ENCODE assay signal across 39 cellular contexts in genomic region chr5:125341436-125341835, GRCh38.
"Had no signal": no experiment of that assay in that cellular context is flagged by ENCODE, and none has a peak within 500 bp of the region (broad histone marks: within the 10 kb centered on the region; RNA-seq: fewer than 3 reads in every experiment).

No MANE protein-coding gene starts in this region.

- H3K27ac Mint-ChIP-seq: activated naive CD4-positive, alpha-beta T cell treated with anti-CD3 and anti-CD28 coated beads for 36 hours; activated naive CD4-positive, alpha-beta T cell treated with anti-CD3 and anti-CD28 coated beads, Interleukin-2, amount 10 ng/mL, durations not matched to agents 7 days and 5 days; activated naive CD4-positive, alpha-beta T cell treated with anti-CD3 and anti-CD28 coated beads, Interleukin-2, amount 50 U/mL, for 24 hours; activated naive CD4-positive, alpha-beta T cell treated with anti-CD3 and anti-CD28 coated beads, Interleukin-2, amount 50 U/mL, for 72 hours; activated naive CD8-positive, alpha-beta T cell; activated naive CD8-positive, alpha-beta T cell treated with anti-CD3 and anti-CD28 coated beads for 36 hours; activated naive CD8-positive, alpha-beta T cell treated with anti-CD3 and anti-CD28 coated beads, Interleukin-2, amount 10 ng/mL, durations not matched to agents 7 days and 5 days; activated naive CD8-positive, alpha-beta T cell treated with anti-CD3 and anti-CD28 coated beads, Interleukin-2, amount 50 U/mL, for 24 hours; activated T-cell treated with anti-CD3 and anti-CD28 coated beads, Interleukin-2, amount 50 U/mL, for 24 hours; activated T-cell treated with anti-CD3 and anti-CD28 coated beads, Interleukin-2, amount 50 U/mL, for 72 hours; activated T-helper 1 cell treated with anti-CD3 and anti-CD28 coated beads, Interleukin-12 subunit alpha, Interleukin-12 subunit beta, Interleukin-2, Interleukin-4 antibody, amounts not matched to agents 30 ng/mL and 10 ng/mL and 1 ng/mL, durations not matched to agents 14 hours and 24 hours and 36 hours; activated T-helper 17 cell treated with anti-CD3 and anti-CD28 coated beads, Interleukin-2, amount 50 U/mL, for 72 hours; activated T-helper 2 cell treated with anti-CD3 and anti-CD28 coated beads, Interferon-gamma antibody, Interleukin-2, Interleukin-4, amounts not matched to agents 10 μg/mL and 5 μg/mL and 100 μg/mL, durations not matched to agents 14 hours and 24 hours and 36 hours; brain had no signal

- H3K4me3 ChIP-seq: adrenal gland, ascending aorta, body of pancreas, breast epithelium, cardiac muscle cell had no signal

- H3K36me3 ChIP-seq: adrenal gland, ascending aorta, brain microvascular endothelial cell, breast epithelium, cardiac muscle cell had no signal

- H3K4me1 Mint-ChIP-seq: activated naive CD4-positive, alpha-beta T cell treated with anti-CD3 and anti-CD28 coated beads, Interleukin-2, amount 10 ng/mL, durations not matched to agents 7 days and 5 days; activated naive CD4-positive, alpha-beta T cell treated with anti-CD3 and anti-CD28 coated beads, Interleukin-2, amount 50 U/mL, for 24 hours; activated naive CD8-positive, alpha-beta T cell treated with anti-CD3 and anti-CD28 coated beads, Interleukin-2, amount 10 ng/mL, durations not matched to agents 7 days and 5 days; activated T-helper 17 cell treated with anti-CD3 and anti-CD28 coated beads, Interleukin-2, amount 50 U/mL, for 72 hours; central memory CD8-positive, alpha-beta T cell had no signal

- DNase-seq: activated effector memory CD4-positive, alpha-beta T cell treated with anti-CD3 and anti-CD28 coated beads, Interleukin-2, amount 50 U/mL, for 16 hours; activated effector memory CD4-positive, alpha-beta T cell treated with Interleukin-2 at 50 U/mL for 16 hours; activated gamma-delta T cell; activated gamma-delta T cell treated with Interleukin-2 at 50 U/mL for 16 hours; activated naive CD4-positive, alpha-beta T cell; activated naive CD4-positive, alpha-beta T cell treated with anti-CD3 and anti-CD28 coated beads for 36 hours; activated naive CD4-positive, alpha-beta T cell treated with anti-CD3 and anti-CD28 coated beads, Interleukin-2, amount 10 ng/mL, durations not matched to agents 7 days and 5 days; activated naive CD4-positive, alpha-beta T cell treated with anti-CD3 and anti-CD28 coated beads, Interleukin-2, amount 50 U/mL, for 16 hours; activated naive CD4-positive, alpha-beta T cell treated with Interleukin-2 at 50 U/mL for 16 hours; activated naive CD8-positive, alpha-beta T cell treated with anti-CD3 and anti-CD28 coated beads for 36 hours; activated naive CD8-positive, alpha-beta T cell treated with anti-CD3 and anti-CD28 coated beads, Interleukin-2, amount 10 ng/mL, durations not matched to agents 7 days and 5 days; activated naive CD8-positive, alpha-beta T cell treated with anti-CD3 and anti-CD28 coated beads, Interleukin-2, amount 50 U/mL, for 24 hours; activated T-cell treated with anti-CD3 and anti-CD28 coated beads for 4 hours; activated T-cell treated with anti-CD3 and anti-CD28 coated beads, Interleukin-2, amount 50 U/mL, for 1 hour; activated T-cell treated with anti-CD3 and anti-CD28 coated beads, Interleukin-2, amount 50 U/mL, for 24 hours; activated T-cell treated with anti-CD3 and anti-CD28 coated beads, Interleukin-2, amount 50 U/mL, for 4 hours; activated T-cell treated with anti-CD3 and anti-CD28 coated beads, Interleukin-2, amount 50 U/mL, for 48 hours; activated T-cell treated with anti-CD3 and anti-CD28 coated beads, Interleukin-2, amount 50 U/mL, for 72 hours; adrenal gland; amniotic stem cell; amygdala; anterior cingulate cortex; aorta; body of pancreas; brain microvascular endothelial cell; caudate nucleus; central memory CD4-positive, alpha-beta T cell; cerebellar nuclear complex had no signal

- H3K27me3 Mint-ChIP-seq: activated naive CD4-positive, alpha-beta T cell treated with anti-CD3 and anti-CD28 coated beads, Interleukin-2, amount 10 ng/mL, durations not matched to agents 7 days and 5 days; activated naive CD4-positive, alpha-beta T cell treated with anti-CD3 and anti-CD28 coated beads, Interleukin-2, amount 50 U/mL, for 24 hours; activated naive CD8-positive, alpha-beta T cell treated with anti-CD3 and anti-CD28 coated beads for 36 hours; activated naive CD8-positive, alpha-beta T cell treated with anti-CD3 and anti-CD28 coated beads, Interleukin-2, amount 10 ng/mL, durations not matched to agents 7 days and 5 days; activated naive CD8-positive, alpha-beta T cell treated with anti-CD3 and anti-CD28 coated beads, Interleukin-2, amount 50 U/mL, for 24 hours; activated T-cell treated with anti-CD3 and anti-CD28 coated beads, Interleukin-2, amount 50 U/mL, for 24 hours; activated T-helper 17 cell treated with anti-CD3 and anti-CD28 coated beads, Interleukin-2, amount 50 U/mL, for 72 hours; brain; central memory CD8-positive, alpha-beta T cell had no signal

- H3K4me1 ChIP-seq: ascending aorta, body of pancreas, breast epithelium had no signal

- H3K9me3 ChIP-seq: adrenal gland, ascending aorta, body of pancreas had no signal

- H3K27ac ChIP-seq: adrenal gland, ascending aorta, body of pancreas, brain microvascular endothelial cell, breast epithelium, cardiac muscle cell had no signal

- H3K4me3 Mint-ChIP-seq: activated naive CD4-positive, alpha-beta T cell treated with anti-CD3 and anti-CD28 coated beads for 36 hours; activated naive CD4-positive, alpha-beta T cell treated with anti-CD3 and anti-CD28 coated beads, Interleukin-2, amount 10 ng/mL, durations not matched to agents 7 days and 5 days; activated naive CD4-positive, alpha-beta T cell treated with anti-CD3 and anti-CD28 coated beads, Interleukin-2, amount 50 U/mL, for 24 hours; activated naive CD8-positive, alpha-beta T cell; activated naive CD8-positive, alpha-beta T cell treated with anti-CD3 and anti-CD28 coated beads for 36 hours; activated naive CD8-positive, alpha-beta T cell treated with anti-CD3 and anti-CD28 coated beads, Interleukin-2, amount 10 ng/mL, durations not matched to agents 7 days and 5 days; activated naive CD8-positive, alpha-beta T cell treated with anti-CD3 and anti-CD28 coated beads, Interleukin-2, amount 50 U/mL, for 24 hours; activated T-cell treated with anti-CD3 and anti-CD28 coated beads, Interleukin-2, amount 50 U/mL, for 24 hours; activated T-cell treated with anti-CD3 and anti-CD28 coated beads, Interleukin-2, amount 50 U/mL, for 4 hours; activated T-cell treated with anti-CD3 and anti-CD28 coated beads, Interleukin-2, amount 50 U/mL, for 72 hours; activated T-helper 1 cell treated with anti-CD3 and anti-CD28 coated beads, Interleukin-12 subunit alpha, Interleukin-12 subunit beta, Interleukin-2, Interleukin-4 antibody, amounts not matched to agents 30 ng/mL and 10 ng/mL and 1 ng/mL, durations not matched to agents 14 hours and 24 hours and 36 hours; activated T-helper 17 cell treated with anti-CD3 and anti-CD28 coated beads, Interleukin-2, amount 50 U/mL, for 72 hours; brain; central memory CD8-positive, alpha-beta T cell had no signal

- H3K36me3 Mint-ChIP-seq: activated naive CD4-positive, alpha-beta T cell treated with anti-CD3 and anti-CD28 coated beads, Interleukin-2, amount 10 ng/mL, durations not matched to agents 7 days and 5 days; activated naive CD4-positive, alpha-beta T cell treated with anti-CD3 and anti-CD28 coated beads, Interleukin-2, amount 50 U/mL, for 24 hours; activated naive CD4-positive, alpha-beta T cell treated with anti-CD3 and anti-CD28 coated beads, Interleukin-2, amount 50 U/mL, for 72 hours; activated naive CD8-positive, alpha-beta T cell; activated naive CD8-positive, alpha-beta T cell treated with anti-CD3 and anti-CD28 coated beads for 36 hours; activated naive CD8-positive, alpha-beta T cell treated with anti-CD3 and anti-CD28 coated beads, Interleukin-2, amount 10 ng/mL, durations not matched to agents 7 days and 5 days; brain had no signal

- H3K27me3 ChIP-seq: adrenal gland, ascending aorta, body of pancreas, brain microvascular endothelial cell, breast epithelium, cardiac muscle cell had no signal

- ATAC-seq: activated naive CD4-positive, alpha-beta T cell treated with anti-CD3 and anti-CD28 coated beads, Interleukin-2, amount 50 U/mL, for 72 hours; activated naive CD8-positive, alpha-beta T cell treated with anti-CD3 and anti-CD28 coated beads, Interleukin-2, amount 50 U/mL, for 24 hours; activated T-cell treated with anti-CD3 and anti-CD28 coated beads, Interleukin-2, amount 50 U/mL, for 4 hours; activated T-cell treated with anti-CD3 and anti-CD28 coated beads, Interleukin-2, amount 50 U/mL, for 72 hours; activated T-helper 17 cell treated with anti-CD3 and anti-CD28 coated beads, Interleukin-2, amount 50 U/mL, for 72 hours; body of pancreas had no signal
